ENCODE assay signal across 20 cellular contexts in the genomic region with DNA sequence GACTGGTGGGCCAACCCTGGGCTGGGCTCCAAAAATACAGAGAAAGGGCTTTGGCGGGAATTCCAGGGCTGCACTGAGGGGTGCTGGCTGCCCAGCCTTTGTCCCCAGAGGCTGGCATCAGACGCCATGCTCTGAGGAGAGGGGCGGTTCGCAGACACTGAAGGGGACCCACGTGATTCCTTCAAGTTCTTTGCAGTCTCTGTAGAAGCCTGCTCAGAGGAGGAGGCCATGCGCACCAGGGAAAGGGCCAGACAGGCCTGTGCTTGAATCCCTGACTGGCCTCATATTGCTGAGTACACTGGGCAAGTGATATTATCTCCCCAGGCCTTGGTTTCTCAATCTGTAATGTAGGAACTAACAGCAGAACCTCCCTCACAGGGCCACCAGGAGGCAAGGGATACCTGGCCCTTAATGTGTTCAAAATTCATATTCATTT.
DNase-seq lines count a peak whose midpoint lies in the region; ATAC-seq, FAIRE-seq and TF ChIP-seq lines count a peak whose summit lies in the region.
"Had no signal": no experiment of that assay in that cellular context is flagged by ENCODE, and none has a peak within 500 bp of the region (broad histone marks: within the 10 kb centered on the region; RNA-seq: fewer than 3 reads in every experiment).

No MANE protein-coding gene starts in this region.

- TF ChIP-seq CTCF in bronchial epithelial cell (IDR thresholded peaks at IDR 0.05; ENCODE audit: insufficient read depth, low read length, severe bottlenecking) (peak; percentile 56), retinal pigment epithelial cell (conservative IDR thresholded peaks at IDR 0.05; ENCODE audit: low read depth, low read length) (peak; percentile 14), GM13977 (IDR thresholded peaks at IDR 0.05; ENCODE audit: extremely low read depth, insufficient read depth, missing control alignments) (no peak)

- in situ Hi-C loops in GM13977 (cut with MboI; ENCODE audit: low pct_unique_long_range_greater_than_20kb, low sequenced_read_pairs, unreplicated experiment), result no loop called here

- FAIRE-seq in bronchial epithelial cell (lab: Jason Lieb, UNC), result peak; percentile 81
- FAIRE-seq: endometrium had no signal

- no peaks in the 10 kb centered on the region for H3K27me3 ChIP-seq in bronchial epithelial cell (ENCODE audit: control insufficient read depth, insufficient read depth, low read length)
- H3K27me3 ChIP-seq: MG63, vagina had no signal

- DNase-seq in HPDE6-E6E7 (ENCODE audit: extremely low spot score) (peak; percentile 64), bronchial epithelial cell (ENCODE audit: low read depth) (peak; percentile 95), hypothalamus (lab: John Stamatoyannopoulos, UW) (peak in 31 of 51 donors; percentile 15 to 74 (median 53)), retinal pigment epithelial cell (ENCODE audit: low read depth) (no peak), CD1c-positive myeloid dendritic cell (ENCODE audit: extremely low spot score) (no peak), GM13977 (ENCODE audit: low spot score) (no peak)
- DNase-seq: GDM1; HCEC 1CT; MG63; NCI-H2081 treated with DMSO at 0.1 percent for 48 hours; NK-92 treated with Interleukin-12 subunit alpha and Interleukin-12 subunit beta, amount 100 ng/mL, for 24 hours; occipital lobe; SHP77 treated with DMSO at 0.1 percent for 48 hours; stimulated activated naive B cell treated with anti-CD40 and anti-IgM and Interleukin-4, amounts not matched to agents 10 μg/mL and 1 μg/mL and 100 μg/mL, for 72 hours had no signal

- no peaks in the 10 kb centered on the region for H3K36me3 ChIP-seq in bronchial epithelial cell (ENCODE audit: control insufficient read depth, insufficient read depth, low read length)
- H3K36me3 ChIP-seq: MG63, vagina had no signal

- ATAC-seq in GM21360 (IDR thresholded peaks at IDR 0.05; ENCODE audit: unreplicated experiment) (no peak), SK-N-SH treated with all-trans-retinoic acid at 6 μM for 48 hours (no peak)
- ATAC-seq: activated naive CD4-positive, alpha-beta T cell treated with anti-CD3 and anti-CD28 coated beads, Interleukin-2, amount 50 U/mL, for 72 hours; stimulated activated naive B cell treated with anti-CD40 and anti-IgM and Interleukin-4, amounts not matched to agents 10 μg/mL and 1 μg/mL and 100 μg/mL, for 72 hours had no signal

- no peak overlapping the region for H3K4me3 ChIP-seq in bronchial epithelial cell (ENCODE audit: low read depth, low read length)
- no peak overlapping the region for H3K4me3 ChIP-seq in retinal pigment epithelial cell (ENCODE audit: low read length)
- H3K4me3 ChIP-seq: MG63, smooth muscle cell, vagina had no signal

TF ChIP-seq in SK-N-SH treated with all-trans-retinoic acid at 6 μM for 48 hours, 23 proteins besides CTCF, POLR2A, EP300 and RAD21:
- no peak for TF ChIP-seq ZNF8 (CRISPR knock-in tag; IDR thresholded peaks at IDR 0.05)
- TF ChIP-seq ARNTL (CRISPR knock-in tag; IDR thresholded peaks at IDR 0.05; ENCODE audit: borderline replicate concordance, low read depth), result no peak
- no peak for TF ChIP-seq PPARA (CRISPR knock-in tag; IDR thresholded peaks at IDR 0.05; ENCODE audit: borderline replicate concordance)
- TF ChIP-seq, protein P1, sequence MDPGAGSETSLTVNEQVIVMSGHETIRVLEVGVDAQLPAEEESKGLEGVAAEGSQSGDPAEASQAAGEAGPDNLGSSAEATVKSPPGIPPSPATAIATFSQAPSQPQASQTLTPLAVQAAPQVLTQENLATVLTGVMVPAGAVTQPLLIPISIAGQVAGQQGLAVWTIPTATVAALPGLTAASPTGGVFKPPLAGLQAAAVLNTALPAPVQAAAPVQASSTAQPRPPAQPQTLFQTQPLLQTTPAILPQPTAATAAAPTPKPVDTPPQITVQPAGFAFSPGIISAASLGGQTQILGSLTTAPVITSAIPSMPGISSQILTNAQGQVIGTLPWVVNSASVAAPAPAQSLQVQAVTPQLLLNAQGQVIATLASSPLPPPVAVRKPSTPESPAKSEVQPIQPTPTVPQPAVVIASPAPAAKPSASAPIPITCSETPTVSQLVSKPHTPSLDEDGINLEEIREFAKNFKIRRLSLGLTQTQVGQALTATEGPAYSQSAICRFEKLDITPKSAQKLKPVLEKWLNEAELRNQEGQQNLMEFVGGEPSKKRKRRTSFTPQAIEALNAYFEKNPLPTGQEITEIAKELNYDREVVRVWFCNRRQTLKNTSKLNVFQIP (CRISPR knock-in tag; IDR thresholded peaks at IDR 0.05; ENCODE audit: borderline replicate concordance, low read depth), result no peak
- TF ChIP-seq BACH2 (CRISPR knock-in tag; IDR thresholded peaks at IDR 0.05; ENCODE audit: borderline replicate concordance), result no peak
- no peak for TF ChIP-seq TOX (CRISPR knock-in tag; IDR thresholded peaks at IDR 0.05; ENCODE audit: borderline replicate concordance)
- TF ChIP-seq, protein P2, sequence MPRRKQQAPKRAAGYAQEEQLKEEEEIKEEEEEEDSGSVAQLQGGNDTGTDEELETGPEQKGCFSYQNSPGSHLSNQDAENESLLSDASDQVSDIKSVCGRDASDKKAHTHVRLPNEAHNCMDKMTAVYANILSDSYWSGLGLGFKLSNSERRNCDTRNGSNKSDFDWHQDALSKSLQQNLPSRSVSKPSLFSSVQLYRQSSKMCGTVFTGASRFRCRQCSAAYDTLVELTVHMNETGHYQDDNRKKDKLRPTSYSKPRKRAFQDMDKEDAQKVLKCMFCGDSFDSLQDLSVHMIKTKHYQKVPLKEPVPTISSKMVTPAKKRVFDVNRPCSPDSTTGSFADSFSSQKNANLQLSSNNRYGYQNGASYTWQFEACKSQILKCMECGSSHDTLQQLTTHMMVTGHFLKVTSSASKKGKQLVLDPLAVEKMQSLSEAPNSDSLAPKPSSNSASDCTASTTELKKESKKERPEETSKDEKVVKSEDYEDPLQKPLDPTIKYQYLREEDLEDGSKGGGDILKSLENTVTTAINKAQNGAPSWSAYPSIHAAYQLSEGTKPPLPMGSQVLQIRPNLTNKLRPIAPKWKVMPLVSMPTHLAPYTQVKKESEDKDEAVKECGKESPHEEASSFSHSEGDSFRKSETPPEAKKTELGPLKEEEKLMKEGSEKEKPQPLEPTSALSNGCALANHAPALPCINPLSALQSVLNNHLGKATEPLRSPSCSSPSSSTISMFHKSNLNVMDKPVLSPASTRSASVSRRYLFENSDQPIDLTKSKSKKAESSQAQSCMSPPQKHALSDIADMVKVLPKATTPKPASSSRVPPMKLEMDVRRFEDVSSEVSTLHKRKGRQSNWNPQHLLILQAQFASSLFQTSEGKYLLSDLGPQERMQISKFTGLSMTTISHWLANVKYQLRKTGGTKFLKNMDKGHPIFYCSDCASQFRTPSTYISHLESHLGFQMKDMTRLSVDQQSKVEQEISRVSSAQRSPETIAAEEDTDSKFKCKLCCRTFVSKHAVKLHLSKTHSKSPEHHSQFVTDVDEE (CRISPR knock-in tag; IDR thresholded peaks at IDR 0.05), result no peak
- no peak for TF ChIP-seq OSR1 (CRISPR knock-in tag; IDR thresholded peaks at IDR 0.05)
- TF ChIP-seq RARB (CRISPR knock-in tag; IDR thresholded peaks at IDR 0.05), result no peak
- no peak for TF ChIP-seq ZNF70 (CRISPR knock-in tag; IDR thresholded peaks at IDR 0.05)
TF ChIP-seq in SK-N-SH treated with all-trans-retinoic acid at 6 μM for 48 hours: peak in this region for 0.

Comparison
In these comparisons a context has a peak if more than half of its experiments do, and no peak if none do; other contexts are left out.
1. DNase-seq: peak in HPDE6-E6E7 (single experiment), bronchial epithelial cell (single experiment) and hypothalamus (31 of 51); none in retinal pigment epithelial cell (single experiment), CD1c-positive myeloid dendritic cell (single experiment) and GM13977 (single experiment).